ENCODE assay signal across 20 cellular contexts in the genomic region with DNA sequence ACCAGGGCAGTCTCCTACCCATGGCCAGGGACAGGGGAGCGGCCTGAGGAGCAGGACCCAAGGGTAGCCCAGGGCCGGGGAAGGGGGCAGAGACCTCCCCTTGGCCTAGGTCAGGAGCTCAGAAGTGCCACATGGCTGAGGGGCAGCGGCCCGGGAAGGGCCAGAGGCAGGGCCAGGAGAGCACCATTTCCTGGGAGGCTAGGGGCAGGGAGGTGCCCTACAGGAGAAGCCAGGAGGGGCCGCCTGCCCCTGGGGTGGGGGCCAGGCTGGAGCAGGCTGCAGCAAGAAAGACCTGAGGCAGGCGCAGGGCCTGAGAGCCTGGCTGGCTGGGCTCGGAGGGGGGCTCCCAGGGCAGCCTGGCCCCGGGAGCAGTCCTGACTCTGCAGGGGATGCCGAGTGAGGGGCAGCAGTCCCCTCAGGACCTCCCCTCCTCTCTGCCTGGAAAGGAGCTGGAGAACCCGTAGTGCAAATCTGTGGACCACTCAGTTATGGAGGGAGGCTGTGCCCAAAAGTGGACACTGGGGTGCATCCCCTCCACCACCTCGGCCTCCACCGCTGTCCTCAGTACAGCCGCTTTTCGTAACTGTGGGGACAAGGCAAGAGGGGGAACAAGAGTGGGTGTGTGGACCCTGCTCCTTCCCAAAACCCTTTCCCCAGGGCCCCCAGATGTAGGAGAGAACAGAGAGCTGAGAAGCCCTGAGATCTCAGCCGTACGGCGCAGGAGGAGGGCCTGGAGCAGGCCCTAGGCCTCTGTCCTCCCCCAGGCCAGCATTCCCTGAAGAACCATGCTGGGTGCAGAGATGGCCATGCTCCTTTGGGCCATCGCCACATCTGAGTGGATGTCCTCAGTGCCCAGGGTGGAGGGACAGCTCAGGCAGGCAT. TPM values are rescaled to one million over a fixed set of nuclear protein-coding genes. Genes with fewer than 3 reads are reported as not detected.
DNase-seq lines count a peak whose midpoint lies in the region; ATAC-seq, FAIRE-seq and TF ChIP-seq lines count a peak whose summit lies in the region.
"Had no signal": no experiment of that assay in that cellular context is flagged by ENCODE, and none has a peak within 500 bp of the region (broad histone marks: within the 10 kb centered on the region; RNA-seq: fewer than 3 reads in every experiment).

No MANE protein-coding gene starts in this region.

- H3K9me3 ChIP-seq in endothelial cell of umbilical vein (replicated peaks; ENCODE audit: control insufficient read depth, insufficient read depth, low read length) (no peaks in the 10 kb centered on the region), osteoblast (ENCODE audit: low read depth, low read length) (no peaks in the 10 kb centered on the region), spleen (no peaks in the 10 kb centered on the region)
- H3K9me3 ChIP-seq: A549, Caco-2 had no signal

- BruUV-seq in endothelial cell of umbilical vein (replicated peaks; lab: Mats Ljungman, UMichigan): TSS peak; percentile 66

- dilution Hi-C loops in endothelial cell of umbilical vein (cut with MboI; ENCODE audit: extremely low pct_ligation_motif_present, low sequenced_read_pairs): no loop called here

- ATAC-seq in GM18505 (IDR thresholded peaks at IDR 0.05; ENCODE audit: unreplicated experiment): no peak
- ATAC-seq: A549, HCT116, HepG2 had no signal

- peaks cover 7% of the 10 kb centered on the region for H3K27me3 Mint-ChIP-seq in activated T-cell treated with anti-CD3 and anti-CD28 coated beads, Interleukin-2, amount 50 U/mL, for 24 hours
- H3K27me3 Mint-ChIP-seq: CD4-positive, alpha-beta T cell had no signal

- H3K36me3 ChIP-seq in endothelial cell of umbilical vein (ENCODE audit: control insufficient read depth in 2 of 2, extremely low read depth in 1 of 2, insufficient read depth in 2 of 2, low read length in 2 of 2) (peaks cover 5 to 38% of the 10 kb centered on the region in 2 experiments), osteoblast (ENCODE audit: insufficient read depth, low read length) (peaks cover 33% of the 10 kb centered on the region), spleen (peaks cover 2 to 67% (median 58%) of the 10 kb centered on the region in 6 donors)

- H4K20me1 ChIP-seq in endothelial cell of umbilical vein (replicated peaks; ENCODE audit: control insufficient read depth, extremely low read depth, insufficient read depth, low read length) (no peaks in the 10 kb centered on the region), osteoblast (ENCODE audit: insufficient read depth, low read length) (peaks cover under 1% of the 10 kb centered on the region)

- POLR2A ChIA-PET in endothelial cell of umbilical vein (lab: Charles Lee): no interaction called here

- 91 to 98% (median 96%) methylated on average over 11 to 18 of the region's 18 CpGs for WGBS in spleen, 5 donors

- H3K36me3 Mint-ChIP-seq in activated T-cell treated with anti-CD3 and anti-CD28 coated beads, Interleukin-2, amount 50 U/mL, for 24 hours (ENCODE audit: low read depth): peaks cover 54% of the 10 kb centered on the region

- H3K4me1 ChIP-seq in endothelial cell of umbilical vein (ENCODE audit: control insufficient read depth, extremely low read depth, insufficient read depth, low read length): no peaks in the 10 kb centered on the region
- no peaks in the 10 kb centered on the region for H3K4me1 ChIP-seq in osteoblast (ENCODE audit: insufficient read depth, low read length)
- peaks cover 0 to 7% (median 3%) of the 10 kb centered on the region in 6 donors for H3K4me1 ChIP-seq in spleen
- H3K4me1 ChIP-seq: A549, Caco-2 had no signal

- CTCF ChIA-PET in endothelial cell of umbilical vein (lab: Charles Lee): interaction anchor here (1.4 to 20.6 kb wide), 2 partner anchors 34 to 41 kb away, joined by 4 to 778 read pairs; a partner anchor contains a TSS

- H3K4me3 ChIP-seq in endothelial cell of umbilical vein (replicated peaks in 1 of 3; ENCODE audit: insufficient read depth in 1 of 3, low read depth in 1 of 3, low read length in 3 of 3) (no peak overlapping the region), osteoblast (ENCODE audit: insufficient read depth, low read length) (no peak overlapping the region), spleen (no peak overlapping the region)
- H3K4me3 ChIP-seq: A549 had no signal

- no peaks in the 10 kb centered on the region for H3K4me1 Mint-ChIP-seq in activated T-cell treated with anti-CD3 and anti-CD28 coated beads, Interleukin-2, amount 50 U/mL, for 24 hours (ENCODE audit: low read depth)

- H3K4me2 ChIP-seq in endothelial cell of umbilical vein (ENCODE audit: insufficient read depth, low read length): no peak overlapping the region
- H3K4me2 ChIP-seq in osteoblast (ENCODE audit: insufficient read depth, low read length): no peak overlapping the region
- H3K4me2 ChIP-seq: A549 had no signal

- TF ChIP-seq CTCF in endothelial cell of umbilical vein (IDR thresholded peaks at IDR 0.05; ENCODE audit: extremely low read depth in 1 of 2, insufficient read depth in 1 of 2, low read depth in 1 of 2, low read length in 2 of 2): no peak
- TF ChIP-seq CTCF in osteoblast (IDR thresholded peaks at IDR 0.05; ENCODE audit: extremely low read depth, low read depth, low read length): no peak
- TF ChIP-seq CTCF in spleen (IDR thresholded peaks at IDR 0.05 in 8 of 11, conservative IDR thresholded peaks at IDR 0.05 in 3 of 11): no peak

- H3K27ac ChIP-seq in endothelial cell of umbilical vein (ENCODE audit: insufficient read depth, low read depth, low read length): no peak overlapping the region
- H3K27ac ChIP-seq in osteoblast (ENCODE audit: low read depth, low read length): no peak overlapping the region
- H3K27ac ChIP-seq in spleen: no peak overlapping the region
- H3K27ac ChIP-seq: 22Rv1, A549, C4-2B had no signal

- no peak for TF ChIP-seq POLR2A in endothelial cell of umbilical vein (IDR thresholded peaks at IDR 0.05; ENCODE audit: low read depth, low read length)
- TF ChIP-seq POLR2A in spleen (IDR thresholded peaks at IDR 0.05): no peak
- TF ChIP-seq POLR2A in GM18505 (IDR thresholded peaks at IDR 0.05; ENCODE audit: borderline replicate concordance, extremely low read depth, insufficient read depth, insufficient read length): no peak

- DNase-seq in activated T-cell treated with anti-CD3 and anti-CD28 coated beads, Interleukin-2, amount 50 U/mL, for 24 hours: no peak
- DNase-seq in activated T-cell treated with anti-CD3 and anti-CD28 coated beads, Interleukin-2, amount 50 U/mL, for 1 hour: no peak
- no peak for DNase-seq in endothelial cell of umbilical vein (ENCODE audit: low read depth, low spot score)
- peak; percentile 77 for DNase-seq in osteoblast (ENCODE audit: insufficient read length, low spot score, missing footprints)
- no peak for DNase-seq in spleen
- no peak for DNase-seq in amygdala (lab: John Stamatoyannopoulos, UW)
- DNase-seq: AML-193; Caco-2; CD4-positive, alpha-beta T cell; GOT3 had no signal

- H3K27ac Mint-ChIP-seq in activated T-cell treated with anti-CD3 and anti-CD28 coated beads, Interleukin-2, amount 50 U/mL, for 24 hours: peak overlapping the region; percentile 37
- H3K27ac Mint-ChIP-seq: CD4-positive, alpha-beta T cell had no signal

- peaks cover 0 to 5% of the 10 kb centered on the region in 2 experiments for H3K27me3 ChIP-seq in endothelial cell of umbilical vein (ENCODE audit: control insufficient read depth in 2 of 2, insufficient read depth in 2 of 2, low read length in 2 of 2)
- H3K27me3 ChIP-seq in osteoblast (ENCODE audit: insufficient read depth, low read length): peaks cover 2% of the 10 kb centered on the region
- H3K27me3 ChIP-seq in spleen (replicated peaks in 1 of 7): peaks cover 0 to 20% (median 0%) of the 10 kb centered on the region in 7 donors

- FAIRE-seq in endothelial cell of umbilical vein (lab: Jason Lieb, UNC): no peak
- FAIRE-seq: A549, D721Med, G401.6, GM12891, GM18507, HepG2 had no signal

- intact Hi-C loops in endothelial cell of umbilical vein (cut with micrococcal nuclease): no loop called here
- intact Hi-C loops in spleen (cut with DNase I; ENCODE audit: low total_unique reads): no loop called here

- H3K9me1 ChIP-seq in endothelial cell of umbilical vein (replicated peaks; ENCODE audit: control insufficient read depth, extremely low read depth, insufficient read depth, low read length): no peaks in the 10 kb centered on the region

- H2AFZ ChIP-seq in endothelial cell of umbilical vein (ENCODE audit: low read depth, low read length): no peak overlapping the region
- no peak overlapping the region for H2AFZ ChIP-seq in osteoblast (ENCODE audit: low read length)

- H3K9me3 Mint-ChIP-seq in activated T-cell treated with anti-CD3 and anti-CD28 coated beads, Interleukin-2, amount 50 U/mL, for 24 hours: no peaks in the 10 kb centered on the region
- H3K9me3 Mint-ChIP-seq: CD4-positive, alpha-beta T cell had no signal

- no peak overlapping the region for H3K9ac ChIP-seq in endothelial cell of umbilical vein (replicated peaks; ENCODE audit: extremely low read depth, insufficient read depth, low read length)

- H3K79me2 ChIP-seq in endothelial cell of umbilical vein (ENCODE audit: control insufficient read depth, insufficient read depth, low read length) (no peaks in the 10 kb centered on the region), osteoblast (ENCODE audit: insufficient read depth, low read length) (no peaks in the 10 kb centered on the region)

- H3K4me3 Mint-ChIP-seq in activated T-cell treated with anti-CD3 and anti-CD28 coated beads, Interleukin-2, amount 50 U/mL, for 24 hours: no peak overlapping the region
- H3K4me3 Mint-ChIP-seq: CD4-positive, alpha-beta T cell had no signal

RNA-seq across cellular contexts. Expression of a gene that starts 17.1 kb away (rescaled TPM):
- total RNA-seq in endothelial cell of umbilical vein (91.7 and 97.9 TPM in 2 replicates), osteoblast (31.5 and 35.8 TPM in 2 replicates), spleen (100 to 1,000 TPM in 3 of 7 donors, 10 to 100 TPM in 4; 75.8 to 120 (median 89.0) TPM)
- polyA plus RNA-seq in endothelial cell of umbilical vein (78.8 and 87.3 TPM in 2 replicates), spleen (10 to 100 TPM; 29.9 to 52.1 (median 35.9) TPM)
- 63.5 and 69.3 TPM in 2 replicates for polyA plus RNA-seq in endothelial cell of umbilical vein (2011; cell fraction: cytosol; rRNA removed)
- 87.0 and 95.4 TPM in 2 replicates for polyA plus RNA-seq in endothelial cell of umbilical vein (2011; cell fraction: nucleus; rRNA removed)
- 68.1 and 72.5 TPM in 2 replicates for polyA plus RNA-seq in endothelial cell of umbilical vein (2012)
- 94.3 and 126 TPM in 2 replicates for polyA minus RNA-seq in endothelial cell of umbilical vein
- 59.1 TPM for polyA minus RNA-seq in endothelial cell of umbilical vein (2011; cell fraction: cytosol; rRNA and poly(A)+ RNA removed)
- 37.9 and 42.1 TPM in 2 replicates for polyA minus RNA-seq in endothelial cell of umbilical vein (2011; cell fraction: nucleus; rRNA and poly(A)+ RNA removed)

RNA-seq across cellular contexts. Expression of a gene that starts 31.2 kb away (rescaled TPM):
- not detected in 2 replicates for total RNA-seq in endothelial cell of umbilical vein
- polyA plus RNA-seq in endothelial cell of umbilical vein: 0.03 and 0.08 TPM in 2 replicates
- 0.01 TPM in 1 of 2 replicates, not detected in the other for polyA plus RNA-seq in endothelial cell of umbilical vein (2011; cell fraction: cytosol; rRNA removed)
- polyA plus RNA-seq in endothelial cell of umbilical vein (2011; cell fraction: nucleus; rRNA removed): not detected in 2 replicates
- polyA plus RNA-seq in endothelial cell of umbilical vein (2012): not detected in 2 replicates
- polyA minus RNA-seq in endothelial cell of umbilical vein: not detected in 2 replicates
- polyA minus RNA-seq in endothelial cell of umbilical vein (2011; cell fraction: cytosol; rRNA and poly(A)+ RNA removed): not detected
- polyA minus RNA-seq in endothelial cell of umbilical vein (2011; cell fraction: nucleus; rRNA and poly(A)+ RNA removed): not detected in 2 replicates
- not detected in 2 replicates for total RNA-seq in osteoblast
- 1 to 10 TPM in 3 of 7 donors, under 1 TPM in 3, not detected in 1; 0.38 to 5.4 (median 0.93) TPM for total RNA-seq in spleen
- under 1 TPM; 0.14 to 0.45 (median 0.28) TPM for polyA plus RNA-seq in spleen
- total RNA-seq: HepG2 had no signal
- polyA plus RNA-seq: HepG2 had no signal

RNA-seq across cellular contexts. Expression of a gene that starts 49.0 kb away (rescaled TPM):
- 58.5 and 58.7 TPM in 2 replicates for total RNA-seq in endothelial cell of umbilical vein
- 7.2 and 11.6 TPM in 2 replicates for polyA plus RNA-seq in endothelial cell of umbilical vein
- polyA plus RNA-seq in endothelial cell of umbilical vein (2011; cell fraction: cytosol; rRNA removed): 17.7 and 18.8 TPM in 2 replicates
- 55.3 and 82.8 TPM in 2 replicates for polyA plus RNA-seq in endothelial cell of umbilical vein (2011; cell fraction: nucleus; rRNA removed)
- polyA plus RNA-seq in endothelial cell of umbilical vein (2012): 36.5 and 52.9 TPM in 2 replicates
- 10.4 and 11.5 TPM in 2 replicates for polyA minus RNA-seq in endothelial cell of umbilical vein
- polyA minus RNA-seq in endothelial cell of umbilical vein (2011; cell fraction: cytosol; rRNA and poly(A)+ RNA removed): 23.6 TPM
- polyA minus RNA-seq in endothelial cell of umbilical vein (2011; cell fraction: nucleus; rRNA and poly(A)+ RNA removed): 8.8 and 14.1 TPM in 2 replicates
- total RNA-seq in osteoblast: 12.1 and 16.6 TPM in 2 replicates
- 10 to 100 TPM; 23.8 to 45.8 (median 34.9) TPM for total RNA-seq in spleen
- 10 to 100 TPM; 11.0 to 21.0 (median 19.4) TPM for polyA plus RNA-seq in spleen
